Comparison of ENCODE assay signal across 26 cellular contexts in genomic region chr2:170457742-170458141, GRCh38.
"Had no signal": no experiment of that assay in that cellular context is flagged by ENCODE, and none has a peak within 500 bp of the region (broad histone marks: within the 10 kb centered on the region; RNA-seq: fewer than 3 reads in every experiment).

No MANE protein-coding gene starts in this region.

- H3K36me3 ChIP-seq: stomach, suprapubic skin, thoracic aorta, thyroid gland, tibial artery, tibial nerve, transverse colon, upper lobe of left lung, upper lobe of right lung, uterus, vagina had no signal

- H3K27ac ChIP-seq: stomach, suprapubic skin, testis, thoracic aorta, thyroid gland, tibial artery, tibial nerve, transverse colon, upper lobe of left lung, upper lobe of right lung, uterus, vagina had no signal

- H3K4me1 ChIP-seq: stomach, suprapubic skin, testis, thyroid gland, tibial artery, tibial nerve, upper lobe of left lung, upper lobe of right lung, uterus, vagina had no signal

- FAIRE-seq: urothelium cell line had no signal

- H3K27me3 ChIP-seq: suprapubic skin, testis, thyroid gland, tibial artery, tibial nerve, transverse colon, upper lobe of left lung, upper lobe of right lung, uterus, vagina had no signal

- ATAC-seq: stimulated activated effector memory CD8-positive, alpha-beta T cell treated with anti-CD3 and anti-CD28 coated beads, Interleukin-12 subunit alpha, Interleukin-12 subunit beta, amount 100 ng/mL, for 72 hours; stimulated activated memory B cell treated with anti-CD40 and anti-IgM and Interleukin-4, amounts not matched to agents 10 μg/mL and 1 μg/mL and 100 μg/mL, for 72 hours; stimulated activated naive B cell treated with anti-CD40 and anti-IgM and Interleukin-4, amounts not matched to agents 10 μg/mL and 1 μg/mL and 100 μg/mL, for 72 hours; stimulated activated naive CD8-positive, alpha-beta T cell treated with anti-CD3 and anti-CD28 coated beads, Interleukin-15, amount 100 ng/mL, for 72 hours; stimulated activated naive CD8-positive, alpha-beta T cell treated with anti-CD3 and anti-CD28 coated beads, Interleukin-15, Interleukin-2, amounts not matched to agents 100 U/mL and 50 U/mL, for 24 hours; upper lobe of right lung had no signal

- H3K4me3 ChIP-seq: stomach, suprapubic skin, testis, thoracic aorta, thyroid gland, tibial artery, tibial nerve, transverse colon, upper lobe of left lung, upper lobe of right lung, uterus, vagina had no signal

- H3K9me3 ChIP-seq: stomach, suprapubic skin, testis, thoracic aorta, thyroid gland, tibial artery, transverse colon, upper lobe of left lung, upper lobe of right lung, uterus, vagina had no signal

- DNase-seq: stimulated activated CD4-positive, alpha-beta T cell treated with anti-CD3 and anti-CD28 coated beads, Interleukin-2, amount 100 ng/mL, for 48 hours; stimulated activated CD4-positive, alpha-beta T cell treated with anti-CD3 and anti-CD28 coated beads, Interleukin-4, amount 100 ng/mL, for 1 hour; stimulated activated CD4-positive, alpha-beta T cell treated with anti-CD3 and anti-CD28 coated beads, Interleukin-4, amount 100 ng/mL, for 24 hours; stimulated activated CD4-positive, alpha-beta T cell treated with anti-CD3 and anti-CD28 coated beads, Interleukin-4, amount 100 ng/mL, for 4 hours; stimulated activated CD8-positive, alpha-beta memory T cell treated with anti-CD3 and anti-CD28 coated beads, Interleukin-4, amount 100 ng/mL, for 48 hours; stimulated activated naive B cell treated with anti-CD40 and anti-IgM and Interleukin-4, amounts not matched to agents 10 μg/mL and 1 μg/mL and 100 μg/mL, for 72 hours; stimulated activated naive CD4-positive, alpha-beta T cell treated with Interleukin-2 at 50 U/mL for 16 hours; stimulated activated naive CD8-positive, alpha-beta T cell treated with anti-CD3 and anti-CD28 coated beads, Interleukin-15, amount 100 ng/mL, for 72 hours; stimulated activated naive CD8-positive, alpha-beta T cell treated with anti-CD3 and anti-CD28 coated beads, Interleukin-15, Interleukin-2, amounts not matched to agents 100 U/mL and 50 U/mL, for 24 hours; stomach; substantia nigra; testis; thyroid gland; tibial artery; transverse colon; trophoblast cell; upper lobe of left lung; upper lobe of right lung; uterus had no signal
